Comparison of ENCODE assay signal across 8 cellular contexts in the genomic region with DNA sequence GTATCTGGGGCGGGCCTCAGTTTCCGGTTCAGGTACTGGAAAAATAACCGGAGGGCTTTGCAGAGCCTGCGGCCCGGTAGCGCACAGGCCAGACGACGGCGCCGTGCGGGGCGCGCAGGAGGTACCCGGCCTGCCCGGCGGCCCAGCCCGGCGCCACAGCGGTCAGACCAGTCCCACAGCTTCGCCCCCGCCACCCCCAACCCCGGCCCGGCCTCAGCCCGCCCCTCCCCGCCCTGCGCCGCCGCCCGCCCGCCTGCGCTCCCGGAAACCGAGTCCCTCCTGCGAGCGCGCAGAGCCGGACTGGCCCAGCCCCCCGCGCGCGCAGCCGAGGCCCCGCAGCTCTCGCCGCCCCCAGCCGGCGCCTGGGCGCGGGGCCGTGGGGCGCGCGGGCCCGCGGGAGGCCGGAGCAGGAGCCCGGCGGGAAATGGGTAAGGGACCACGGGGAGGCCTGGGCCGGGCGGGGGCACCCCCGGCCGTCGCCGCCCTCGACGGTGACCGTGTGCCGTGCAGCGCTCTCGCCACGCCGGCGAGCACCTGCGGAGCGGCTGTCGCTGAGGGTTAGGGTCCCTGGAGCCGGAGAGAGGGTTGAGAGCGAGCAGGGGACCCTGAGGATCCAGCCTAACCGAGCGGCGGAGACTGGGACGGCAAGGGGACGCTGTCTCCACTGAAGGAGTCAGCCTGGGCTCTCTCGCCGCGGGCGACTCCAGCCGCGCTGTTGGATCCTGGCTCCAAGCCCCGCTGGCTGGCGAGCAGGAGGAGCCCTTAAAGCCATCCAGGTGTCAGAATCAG. TPM values are rescaled to one million over a fixed set of nuclear protein-coding genes. Genes with fewer than 3 reads are reported as not detected.
DNase-seq lines count a peak whose midpoint lies in the region; ATAC-seq and TF ChIP-seq lines count a peak whose summit lies in the region.

No MANE protein-coding gene starts in this region.

- no peaks in the 10 kb centered on the region for H3K79me2 ChIP-seq in SU-DHL-6 (ENCODE audit: insufficient read depth, low read length)

- peak overlapping the region; percentile 90 for H3K27ac Mint-ChIP-seq in activated CD4-positive, alpha-beta T cell treated with anti-CD3 and anti-CD28 coated beads for 36 hours

- intact Hi-C loops in activated CD4-positive, alpha-beta T cell treated with anti-CD3 and anti-CD28 coated beads for 36 hours (cut with DNase I, micrococcal nuclease), result loop anchor here (1.0 to 2.0 kb wide), 2 partner anchors 16 to 19 kb away; a partner anchor contains a TSS
- intact Hi-C loops in tibial artery (cut with DNase I; ENCODE audit: low total_unique reads), result no loop called here

- H3K4me3 ChIP-seq in SU-DHL-6 (ENCODE audit: insufficient read depth, low read length, poor library complexity, severe bottlenecking), result no peak overlapping the region
- peak overlapping the region; percentile 56 for H3K4me3 ChIP-seq in choroid plexus epithelial cell (ENCODE audit: low read depth, low read length)
- peak overlapping the region; percentile 74 to 76 for H3K4me3 ChIP-seq in mesenchymal stem cell (ENCODE audit: insufficient read depth in 1 of 2, low read depth in 1 of 2, low read length in 2 of 2)
- H3K4me3 ChIP-seq in tibial artery, result peak overlapping the region; percentile 21 to 30

- H3K36me3 Mint-ChIP-seq in activated CD4-positive, alpha-beta T cell treated with anti-CD3 and anti-CD28 coated beads for 36 hours (ENCODE audit: low read depth), result no peaks in the 10 kb centered on the region

- no peak overlapping the region for H3K14ac ChIP-seq in mesenchymal stem cell (ENCODE audit: low read length in 2 of 2)

- no peak overlapping the region for H2AK5ac ChIP-seq in mesenchymal stem cell (ENCODE audit: low read length, severe bottlenecking)

- H3K9me3 ChIP-seq in SU-DHL-6 (ENCODE audit: insufficient read depth, low read length) (no peaks in the 10 kb centered on the region), mesenchymal stem cell (ENCODE audit: control insufficient read depth, low read length) (no peaks in the 10 kb centered on the region), tibial artery (no peaks in the 10 kb centered on the region)

- H3K23ac ChIP-seq in mesenchymal stem cell (ENCODE audit: low read length in 2 of 2), result no peak overlapping the region

- no peak overlapping the region for H2BK5ac ChIP-seq in mesenchymal stem cell (ENCODE audit: low read depth, low read length, poor library complexity, severe bottlenecking)

- H3K27me3 Mint-ChIP-seq in activated CD4-positive, alpha-beta T cell treated with anti-CD3 and anti-CD28 coated beads for 36 hours, result no peaks in the 10 kb centered on the region

- H3K4me1 Mint-ChIP-seq in activated CD4-positive, alpha-beta T cell treated with anti-CD3 and anti-CD28 coated beads for 36 hours, result peaks cover 22% of the 10 kb centered on the region

- H4K20me1 ChIP-seq in SU-DHL-6 (ENCODE audit: low read depth, low read length), result no peaks in the 10 kb centered on the region

- H2AFZ ChIP-seq in SU-DHL-6 (ENCODE audit: low read depth, low read length, severe bottlenecking), result no peak overlapping the region
- H2AFZ ChIP-seq in mesenchymal stem cell (ENCODE audit: low read depth, low read length), result peak overlapping the region; percentile 49

- H3K4me2 ChIP-seq in SU-DHL-6 (ENCODE audit: low read depth, low read length, poor library complexity, severe bottlenecking), result peak overlapping the region; percentile 34
- H3K4me2 ChIP-seq in mesenchymal stem cell (ENCODE audit: low read length, poor library complexity, severe bottlenecking), result peak overlapping the region; percentile 79

- peak overlapping the region; percentile 82 for H3K4me3 Mint-ChIP-seq in activated CD4-positive, alpha-beta T cell treated with anti-CD3 and anti-CD28 coated beads for 36 hours

- CTCF ChIA-PET in activated CD4-positive, alpha-beta T cell treated with anti-CD3 and anti-CD28 coated beads for 36 hours (lab: Charles Lee), result interaction anchor here (0.7 to 5.1 kb wide), 14 partner anchors 9 to 963 kb away, joined by 3 to 79 read pairs (median 3); a partner anchor contains a TSS

- H3F3A ChIP-seq in SU-DHL-6 (ENCODE audit: insufficient read depth), result no peaks in the 10 kb centered on the region

- no peaks in the 10 kb centered on the region for H3K27me3 ChIP-seq in SU-DHL-6 (ENCODE audit: low read length)
- no peaks in the 10 kb centered on the region for H3K27me3 ChIP-seq in mesenchymal stem cell (ENCODE audit: control insufficient read depth in 1 of 2, insufficient read depth in 1 of 2, low read length in 2 of 2)
- H3K27me3 ChIP-seq in tibial artery, result peaks cover 0 to 39% of the 10 kb centered on the region in 2 donors

- no peak overlapping the region for H2BK12ac ChIP-seq in mesenchymal stem cell (ENCODE audit: low read length in 2 of 2)

- H3K4ac ChIP-seq in mesenchymal stem cell (ENCODE audit: low read depth in 1 of 2, low read length in 2 of 2), result no peak overlapping the region

- no peaks in the 10 kb centered on the region for H3K36me3 ChIP-seq in SU-DHL-6 (ENCODE audit: low read length)
- H3K36me3 ChIP-seq in mesenchymal stem cell (ENCODE audit: control insufficient read depth in 1 of 2, insufficient read depth in 2 of 2, low read depth in 1 of 2, low read length in 2 of 2), result peaks cover 0 to 3% of the 10 kb centered on the region in 2 experiments
- no peaks in the 10 kb centered on the region for H3K36me3 ChIP-seq in tibial artery

- H3K9ac ChIP-seq in SU-DHL-6 (ENCODE audit: low read length) (0 out of 2 replicates have a peak overlapping the region, but pooled peaks have one; percentile 13), mesenchymal stem cell (ENCODE audit: low read length) (peak overlapping the region; percentile 64)

- no peaks in the 10 kb centered on the region for H3K79me1 ChIP-seq in mesenchymal stem cell (replicated peaks; ENCODE audit: low read length, poor library complexity, severe bottlenecking)

- TF ChIP-seq CTCF in SU-DHL-6 (IDR thresholded peaks at IDR 0.05; ENCODE audit: insufficient read depth, low read length, poor library complexity, severe bottlenecking) (no peak), choroid plexus epithelial cell (conservative IDR thresholded peaks at IDR 0.05; ENCODE audit: low read depth, low read length) (no peak), tibial artery (IDR thresholded peaks at IDR 0.05) (no peak)

- H2BK120ac ChIP-seq in mesenchymal stem cell (ENCODE audit: low read depth, low read length), result no peak overlapping the region

- POLR2A ChIA-PET in activated CD4-positive, alpha-beta T cell treated with anti-CD3 and anti-CD28 coated beads for 36 hours (lab: Charles Lee), result interaction anchor here (4.0 kb wide), 1 partner anchor 17 kb away, joined by 22 read pairs; a partner anchor contains a TSS

- peak overlapping the region in 1 of 2 experiments; percentile 6 for H3K18ac ChIP-seq in mesenchymal stem cell (ENCODE audit: low read depth in 1 of 2, low read length in 2 of 2)

- no peak overlapping the region for H4K8ac ChIP-seq in mesenchymal stem cell (ENCODE audit: low read length)

- 4% methylated on average over 49 of the region's 92 CpGs for WGBS in mesenchymal stem cell

- peak; percentile 74 for DNase-seq in activated CD4-positive, alpha-beta T cell treated with anti-CD3 and anti-CD28 coated beads for 36 hours
- no peak for DNase-seq in activated CD4-positive, alpha-beta T cell treated with anti-CD3 and anti-CD28 coated beads for 1 hour
- DNase-seq in choroid plexus epithelial cell (ENCODE audit: low read depth), result peak; percentile 7
- no peak for DNase-seq in mesenchymal stem cell
- DNase-seq in tibial artery, result peak in 1 of 2 donors; percentile 49
- no peak for DNase-seq in hippocampal formation (lab: John Stamatoyannopoulos, UW)

- H4K91ac ChIP-seq in mesenchymal stem cell (ENCODE audit: low read length), result no peak overlapping the region

- H3K4me1 ChIP-seq in mesenchymal stem cell (ENCODE audit: control insufficient read depth, insufficient read depth, low read depth, low read length), result peaks cover 9% of the 10 kb centered on the region
- H3K4me1 ChIP-seq in tibial artery, result no peaks in the 10 kb centered on the region

- H3K27ac ChIP-seq in SU-DHL-6 (ENCODE audit: low read depth, low read length) (no peak overlapping the region), mesenchymal stem cell (ENCODE audit: low read length, poor library complexity, severe bottlenecking) (no peak overlapping the region), tibial artery (no peak overlapping the region)

- H3K9me3 Mint-ChIP-seq in activated CD4-positive, alpha-beta T cell treated with anti-CD3 and anti-CD28 coated beads for 36 hours (ENCODE audit: low read depth), result no peaks in the 10 kb centered on the region

- H3K9me2 ChIP-seq in SU-DHL-6 (replicated peaks; ENCODE audit: insufficient read depth, low read length), result no peaks in the 10 kb centered on the region

- peak; percentile 61 for ATAC-seq in activated CD4-positive, alpha-beta T cell treated with anti-CD3 and anti-CD28 coated beads for 36 hours
- peak; percentile 63 for ATAC-seq in HG03442 (IDR thresholded peaks at IDR 0.05; ENCODE audit: unreplicated experiment)

- H2BK15ac ChIP-seq in mesenchymal stem cell (ENCODE audit: low read depth, poor library complexity, severe bottlenecking), result no peak overlapping the region

RNA-seq across cellular contexts. Expression of a gene that starts 16.5 kb away (rescaled TPM):
- total RNA-seq in activated CD4-positive, alpha-beta T cell treated with anti-CD3 and anti-CD28 coated beads for 36 hours, result 100 to 1,000 TPM; 232 to 274 TPM
- 0.37 TPM for polyA plus RNA-seq in mesenchymal stem cell (2013, experiment 1 of 2)
- polyA plus RNA-seq in mesenchymal stem cell (2013, experiment 2 of 2), result 0.45 TPM

RNA-seq across cellular contexts. Expression of a gene that starts 29.9 kb away (rescaled TPM):
- total RNA-seq in activated CD4-positive, alpha-beta T cell treated with anti-CD3 and anti-CD28 coated beads for 36 hours, result 1 to 10 TPM; 4.6 to 4.8 TPM
- polyA plus RNA-seq in mesenchymal stem cell (2013, experiment 1 of 2), result not detected
- not detected for polyA plus RNA-seq in mesenchymal stem cell (2013, experiment 2 of 2)

Comparison
In these comparisons a context has a peak if more than half of its experiments do, and no peak if none do; other contexts are left out.
1. DNase-seq: peak in activated CD4-positive, alpha-beta T cell treated with anti-CD3 and anti-CD28 coated beads for 36 hours (single experiment) and choroid plexus epithelial cell (single experiment); none in activated CD4-positive, alpha-beta T cell treated with anti-CD3 and anti-CD28 coated beads for 1 hour (single experiment), mesenchymal stem cell (single experiment) and hippocampal formation (0 of 2).